Comparison of ENCODE assay signal across 29 cellular contexts in genomic region chr1:3142751-3143150, GRCh38.
"Had no signal": no experiment of that assay in that cellular context is flagged by ENCODE, and none has a peak within 500 bp of the region (broad histone marks: within the 10 kb centered on the region; RNA-seq: fewer than 3 reads in every experiment).

No MANE protein-coding gene starts in this region.

- H3K4me2 ChIP-seq: neural progenitor cell had no signal

- H3K27ac ChIP-seq: neural progenitor cell, neutrophil, pancreas, psoas muscle, right lobe of liver, sigmoid colon, suprapubic skin, testis, tibial artery, transverse colon, upper lobe of right lung, uterus had no signal

- H3K9me3 ChIP-seq: neutrophil, pancreas, psoas muscle, right lobe of liver, sigmoid colon, suprapubic skin, testis, tibial artery, transverse colon, upper lobe of right lung, uterus had no signal

- DNase-seq: naive B cell; naive thymus-derived CD8-positive, alpha-beta T cell; nephron progenitor cell; nucleus accumbens; pancreas; psoas muscle; right cardiac atrium; right lobe of liver; sigmoid colon; small intestine; stimulated activated CD4-positive, alpha-beta T cell treated with anti-CD3 and anti-CD28 coated beads, Interleukin-15, amount 100 ng/mL, for 24 hours; stimulated activated CD4-positive, alpha-beta T cell treated with anti-CD3 and anti-CD28 coated beads, Interleukin-2, amount 100 ng/mL, for 24 hours; stimulated activated CD4-positive, alpha-beta T cell treated with anti-CD3 and anti-CD28 coated beads, Interleukin-2, amount 100 ng/mL, for 48 hours; stimulated activated CD4-positive, alpha-beta T cell treated with anti-CD3 and anti-CD28 coated beads, Interleukin-4, amount 100 ng/mL, for 4 hours; stimulated activated CD8-positive, alpha-beta memory T cell treated with anti-CD3 and anti-CD28 coated beads, Interleukin-4, amount 100 ng/mL, for 48 hours; stimulated activated naive CD4-positive, alpha-beta T cell; stimulated activated naive CD8-positive, alpha-beta T cell treated with anti-CD3 and anti-CD28 coated beads, Interleukin-15, amount 100 ng/mL, for 72 hours; stimulated activated naive CD8-positive, alpha-beta T cell treated with anti-CD3 and anti-CD28 coated beads, Interleukin-15, Interleukin-2, amounts not matched to agents 100 U/mL and 50 U/mL, for 24 hours; substantia nigra; testis; tibial artery; transverse colon; upper lobe of right lung; uterus had no signal

- H3K9ac ChIP-seq: neural progenitor cell had no signal

- H2AFZ ChIP-seq: neural progenitor cell had no signal

- H3K4me3 ChIP-seq: neural progenitor cell, pancreas, psoas muscle, right lobe of liver, sigmoid colon, suprapubic skin, testis, tibial artery, transverse colon, upper lobe of right lung, uterus had no signal

- ATAC-seq: naive thymus-derived CD8-positive, alpha-beta T cell; natural killer cell treated with Interleukin-12 subunit alpha and Interleukin-12 subunit beta and Interleukin-15 and Interleukin-18, amount 100 ng/mL, for 72 hours; pancreas; psoas muscle; right cardiac atrium; right lobe of liver; stimulated activated memory B cell treated with anti-CD40 and anti-IgM and Interleukin-4, amounts not matched to agents 10 μg/mL and 1 μg/mL and 100 μg/mL, for 72 hours; stimulated activated naive CD8-positive, alpha-beta T cell treated with anti-CD3 and anti-CD28 coated beads, Interleukin-15, amount 100 ng/mL, for 72 hours; stimulated activated naive CD8-positive, alpha-beta T cell treated with anti-CD3 and anti-CD28 coated beads, Interleukin-15, Interleukin-2, amounts not matched to agents 100 U/mL and 50 U/mL, for 24 hours; upper lobe of right lung had no signal

- H3K4me1 ChIP-seq: psoas muscle, right lobe of liver, suprapubic skin, upper lobe of right lung, uterus had no signal

- H3K27me3 ChIP-seq: neural progenitor cell, neutrophil, pancreas, right lobe of liver, testis, tibial artery, upper lobe of right lung had no signal

- H3K36me3 ChIP-seq: neural progenitor cell, neutrophil, pancreas, right lobe of liver, sigmoid colon, suprapubic skin, tibial artery, transverse colon, upper lobe of right lung, uterus had no signal
